In genomic region chr3:177358085-177358967, GRCh38 we compare ENCODE assay signal across 1 cellular context.
TF ChIP-seq lines count a peak whose summit lies in the region.

No MANE protein-coding gene starts in this region.

TF ChIP-seq in HepG2, 621 proteins besides CTCF, POLR2A, EP300 and RAD21 (continued from another document and continues in another):
- no peak for TF ChIP-seq ZBTB40 (IDR thresholded peaks at IDR 0.05)
- no peak for TF ChIP-seq ZBTB40 (CRISPR knock-in tag; IDR thresholded peaks at IDR 0.05)
- no peak for TF ChIP-seq AGO1 (IDR thresholded peaks at IDR 0.05; ENCODE audit: low read depth, low read length, poor library complexity, severe bottlenecking)
- no peak for TF ChIP-seq ZNF282 (IDR thresholded peaks at IDR 0.05; ENCODE audit: partially characterized antibody)
- TF ChIP-seq BCL6 (CRISPR knock-in tag; IDR thresholded peaks at IDR 0.05) = 0 out of 2 replicates have a peak, but pooled peaks have one; percentile 7
- TF ChIP-seq, protein P1, sequence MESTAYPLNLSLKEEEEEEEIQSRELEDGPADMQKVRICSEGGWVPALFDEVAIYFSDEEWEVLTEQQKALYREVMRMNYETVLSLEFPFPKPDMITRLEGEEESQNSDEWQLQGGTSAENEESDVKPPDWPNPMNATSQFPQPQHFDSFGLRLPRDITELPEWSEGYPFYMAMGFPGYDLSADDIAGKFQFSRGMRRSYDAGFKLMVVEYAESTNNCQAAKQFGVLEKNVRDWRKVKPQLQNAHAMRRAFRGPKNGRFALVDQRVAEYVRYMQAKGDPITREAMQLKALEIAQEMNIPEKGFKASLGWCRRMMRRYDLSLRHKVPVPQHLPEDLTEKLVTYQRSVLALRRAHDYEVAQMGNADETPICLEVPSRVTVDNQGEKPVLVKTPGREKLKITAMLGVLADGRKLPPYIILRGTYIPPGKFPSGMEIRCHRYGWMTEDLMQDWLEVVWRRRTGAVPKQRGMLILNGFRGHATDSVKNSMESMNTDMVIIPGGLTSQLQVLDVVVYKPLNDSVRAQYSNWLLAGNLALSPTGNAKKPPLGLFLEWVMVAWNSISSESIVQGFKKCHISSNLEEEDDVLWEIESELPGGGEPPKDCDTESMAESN (CRISPR knock-in tag; conservative IDR thresholded peaks at IDR 0.05) = no peak
- TF ChIP-seq FOXM1 (CRISPR knock-in tag; IDR thresholded peaks at IDR 0.05) = no peak
- TF ChIP-seq, protein P2, sequence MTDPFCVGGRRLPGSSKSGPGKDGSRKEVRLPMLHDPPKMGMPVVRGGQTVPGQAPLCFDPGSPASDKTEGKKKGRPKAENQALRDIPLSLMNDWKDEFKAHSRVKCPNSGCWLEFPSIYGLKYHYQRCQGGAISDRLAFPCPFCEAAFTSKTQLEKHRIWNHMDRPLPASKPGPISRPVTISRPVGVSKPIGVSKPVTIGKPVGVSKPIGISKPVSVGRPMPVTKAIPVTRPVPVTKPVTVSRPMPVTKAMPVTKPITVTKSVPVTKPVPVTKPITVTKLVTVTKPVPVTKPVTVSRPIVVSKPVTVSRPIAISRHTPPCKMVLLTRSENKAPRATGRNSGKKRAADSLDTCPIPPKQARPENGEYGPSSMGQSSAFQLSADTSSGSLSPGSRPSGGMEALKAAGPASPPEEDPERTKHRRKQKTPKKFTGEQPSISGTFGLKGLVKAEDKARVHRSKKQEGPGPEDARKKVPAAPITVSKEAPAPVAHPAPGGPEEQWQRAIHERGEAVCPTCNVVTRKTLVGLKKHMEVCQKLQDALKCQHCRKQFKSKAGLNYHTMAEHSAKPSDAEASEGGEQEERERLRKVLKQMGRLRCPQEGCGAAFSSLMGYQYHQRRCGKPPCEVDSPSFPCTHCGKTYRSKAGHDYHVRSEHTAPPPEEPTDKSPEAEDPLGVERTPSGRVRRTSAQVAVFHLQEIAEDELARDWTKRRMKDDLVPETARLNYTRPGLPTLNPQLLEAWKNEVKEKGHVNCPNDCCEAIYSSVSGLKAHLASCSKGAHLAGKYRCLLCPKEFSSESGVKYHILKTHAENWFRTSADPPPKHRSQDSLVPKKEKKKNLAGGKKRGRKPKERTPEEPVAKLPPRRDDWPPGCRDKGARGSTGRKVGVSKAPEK (CRISPR knock-in tag; IDR thresholded peaks at IDR 0.05; ENCODE audit: borderline replicate concordance) = no peak
- no peak for TF ChIP-seq SP4 (CRISPR knock-in tag; IDR thresholded peaks at IDR 0.05)
- no peak for TF ChIP-seq ZNF577 (CRISPR knock-in tag; IDR thresholded peaks at IDR 0.05; ENCODE audit: borderline replicate concordance, low read depth)
- TF ChIP-seq MTF2 (CRISPR knock-in tag; IDR thresholded peaks at IDR 0.05; ENCODE audit: borderline replicate concordance) = no peak
- TF ChIP-seq SNAPC2 (CRISPR knock-in tag; IDR thresholded peaks at IDR 0.05) = no peak
- TF ChIP-seq CC2D1A (CRISPR knock-in tag; IDR thresholded peaks at IDR 0.05) = no peak
- no peak for TF ChIP-seq ZNF850 (CRISPR knock-in tag; conservative IDR thresholded peaks at IDR 0.05)
- no peak for TF ChIP-seq SETDB1 (CRISPR knock-in tag; IDR thresholded peaks at IDR 0.05; ENCODE audit: borderline replicate concordance)
- TF ChIP-seq ZNF841 (CRISPR knock-in tag; IDR thresholded peaks at IDR 0.05; ENCODE audit: borderline replicate concordance) = no peak
- TF ChIP-seq ZNF839 (CRISPR knock-in tag; IDR thresholded peaks at IDR 0.05; ENCODE audit: borderline replicate concordance) = no peak
- TF ChIP-seq NFATC3 (CRISPR knock-in tag; IDR thresholded peaks at IDR 0.05) = no peak
- no peak for TF ChIP-seq ARID2 (CRISPR knock-in tag; IDR thresholded peaks at IDR 0.05; ENCODE audit: borderline replicate concordance)
- TF ChIP-seq ZNF562 (CRISPR knock-in tag; IDR thresholded peaks at IDR 0.05; ENCODE audit: borderline replicate concordance) = no peak
- TF ChIP-seq, protein P3, sequence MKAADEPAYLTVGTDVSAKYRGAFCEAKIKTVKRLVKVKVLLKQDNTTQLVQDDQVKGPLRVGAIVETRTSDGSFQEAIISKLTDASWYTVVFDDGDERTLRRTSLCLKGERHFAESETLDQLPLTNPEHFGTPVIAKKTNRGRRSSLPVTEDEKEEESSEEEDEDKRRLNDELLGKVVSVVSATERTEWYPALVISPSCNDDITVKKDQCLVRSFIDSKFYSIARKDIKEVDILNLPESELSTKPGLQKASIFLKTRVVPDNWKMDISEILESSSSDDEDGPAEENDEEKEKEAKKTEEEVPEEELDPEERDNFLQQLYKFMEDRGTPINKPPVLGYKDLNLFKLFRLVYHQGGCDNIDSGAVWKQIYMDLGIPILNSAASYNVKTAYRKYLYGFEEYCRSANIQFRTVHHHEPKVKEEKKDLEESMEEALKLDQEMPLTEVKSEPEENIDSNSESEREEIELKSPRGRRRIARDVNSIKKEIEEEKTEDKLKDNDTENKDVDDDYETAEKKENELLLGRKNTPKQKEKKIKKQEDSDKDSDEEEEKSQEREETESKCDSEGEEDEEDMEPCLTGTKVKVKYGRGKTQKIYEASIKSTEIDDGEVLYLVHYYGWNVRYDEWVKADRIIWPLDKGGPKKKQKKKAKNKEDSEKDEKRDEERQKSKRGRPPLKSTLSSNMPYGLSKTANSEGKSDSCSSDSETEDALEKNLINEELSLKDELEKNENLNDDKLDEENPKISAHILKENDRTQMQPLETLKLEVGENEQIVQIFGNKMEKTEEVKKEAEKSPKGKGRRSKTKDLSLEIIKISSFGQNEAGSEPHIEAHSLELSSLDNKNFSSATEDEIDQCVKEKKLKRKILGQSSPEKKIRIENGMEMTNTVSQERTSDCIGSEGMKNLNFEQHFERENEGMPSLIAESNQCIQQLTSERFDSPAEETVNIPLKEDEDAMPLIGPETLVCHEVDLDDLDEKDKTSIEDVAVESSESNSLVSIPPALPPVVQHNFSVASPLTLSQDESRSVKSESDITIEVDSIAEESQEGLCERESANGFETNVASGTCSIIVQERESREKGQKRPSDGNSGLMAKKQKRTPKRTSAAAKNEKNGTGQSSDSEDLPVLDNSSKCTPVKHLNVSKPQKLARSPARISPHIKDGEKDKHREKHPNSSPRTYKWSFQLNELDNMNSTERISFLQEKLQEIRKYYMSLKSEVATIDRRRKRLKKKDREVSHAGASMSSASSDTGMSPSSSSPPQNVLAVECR (CRISPR knock-in tag; IDR thresholded peaks at IDR 0.05; ENCODE audit: borderline replicate concordance) = no peak; the same call in 1 of the 2 replicates
- TF ChIP-seq ZNF781 (CRISPR knock-in tag; IDR thresholded peaks at IDR 0.05; ENCODE audit: borderline replicate concordance, not compliant biosample characterization) = no peak
- TF ChIP-seq, protein P4, sequence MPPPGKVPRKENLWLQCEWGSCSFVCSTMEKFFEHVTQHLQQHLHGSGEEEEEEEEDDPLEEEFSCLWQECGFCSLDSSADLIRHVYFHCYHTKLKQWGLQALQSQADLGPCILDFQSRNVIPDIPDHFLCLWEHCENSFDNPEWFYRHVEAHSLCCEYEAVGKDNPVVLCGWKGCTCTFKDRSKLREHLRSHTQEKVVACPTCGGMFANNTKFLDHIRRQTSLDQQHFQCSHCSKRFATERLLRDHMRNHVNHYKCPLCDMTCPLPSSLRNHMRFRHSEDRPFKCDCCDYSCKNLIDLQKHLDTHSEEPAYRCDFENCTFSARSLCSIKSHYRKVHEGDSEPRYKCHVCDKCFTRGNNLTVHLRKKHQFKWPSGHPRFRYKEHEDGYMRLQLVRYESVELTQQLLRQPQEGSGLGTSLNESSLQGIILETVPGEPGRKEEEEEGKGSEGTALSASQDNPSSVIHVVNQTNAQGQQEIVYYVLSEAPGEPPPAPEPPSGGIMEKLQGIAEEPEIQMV (CRISPR knock-in tag; IDR thresholded peaks at IDR 0.05; ENCODE audit: low read depth) = no peak
- TF ChIP-seq ZNF570 (CRISPR knock-in tag; IDR thresholded peaks at IDR 0.05; ENCODE audit: borderline replicate concordance) = no peak
- TF ChIP-seq ZNF160 (CRISPR knock-in tag; IDR thresholded peaks at IDR 0.05) = no peak; the same call in 1 of the 2 replicates
- no peak for TF ChIP-seq ZSCAN31 (CRISPR knock-in tag; IDR thresholded peaks at IDR 0.05; ENCODE audit: low read depth)
- TF ChIP-seq ZNF790 (CRISPR knock-in tag; IDR thresholded peaks at IDR 0.05; ENCODE audit: borderline replicate concordance) = no peak
- no peak for TF ChIP-seq ZFP36 (IDR thresholded peaks at IDR 0.05; ENCODE audit: borderline replicate concordance, low read depth, low read length, partially characterized antibody)
- no peak for TF ChIP-seq NFE2L1 (CRISPR knock-in tag; IDR thresholded peaks at IDR 0.05; ENCODE audit: borderline replicate concordance)
- no peak for TF ChIP-seq ZFY (CRISPR knock-in tag; IDR thresholded peaks at IDR 0.05)
- TF ChIP-seq PHF21A (CRISPR knock-in tag; IDR thresholded peaks at IDR 0.05) = peak; percentile 65
- TF ChIP-seq SALL1 (CRISPR knock-in tag; IDR thresholded peaks at IDR 0.05) = peak; percentile 38; the same call in 1 of the 2 replicates
- no peak for TF ChIP-seq PRDM4 (CRISPR knock-in tag; IDR thresholded peaks at IDR 0.05; ENCODE audit: borderline replicate concordance)
- TF ChIP-seq KDM3A (CRISPR knock-in tag; IDR thresholded peaks at IDR 0.05; ENCODE audit: low read depth) = no peak
- no peak for TF ChIP-seq ZNF564 (CRISPR knock-in tag; IDR thresholded peaks at IDR 0.05)
- no peak for TF ChIP-seq SMYD3 (CRISPR knock-in tag; IDR thresholded peaks at IDR 0.05)
